In genomic region chr7:23531794-23532489, GRCh38 we compare ENCODE assay signal across 8 cellular contexts. TPM values are rescaled to one million over a fixed set of nuclear protein-coding genes. Genes with fewer than 3 reads are reported as not detected.
A peak's percentile ranks its signal among the peaks of the same experiment; 100 is the strongest.
DNase-seq lines count a peak whose midpoint lies in the region; ATAC-seq and TF ChIP-seq lines count a peak whose summit lies in the region.

TSS of gene TRA2A (minus strand) at chr7:23531981. CDS start at chr7:23531824, 157 bp downstream.

- peak within 1 kb of the TSS; percentile 93 for H3K27ac ChIP-seq in C4-2B
- peak within 1 kb of the TSS; percentile 95 to 98 for H3K27ac ChIP-seq in coronary artery

- intact Hi-C loops in left colon (cut with DNase I, micrococcal nuclease): no loop called here

- POLR2A ChIA-PET in activated CD4-positive, alpha-beta T cell treated with anti-CD3 and anti-CD28 coated beads, Interleukin-2, amount 10 ng/mL, durations not matched to agents 7 days and 5 days (lab: Charles Lee): interaction anchor here (1.0 kb wide), 1 partner anchor 8 kb away, joined by 6 read pairs; no protein-coding TSS in a partner anchor

- peak within 1 kb of the TSS; percentile 100 for H3K27ac Mint-ChIP-seq in activated CD4-positive, alpha-beta T cell treated with anti-CD3 and anti-CD28 coated beads, Interleukin-2, amount 10 ng/mL, durations not matched to agents 7 days and 5 days

- no peaks in the 10 kb centered on the region for H3K27me3 Mint-ChIP-seq in activated CD4-positive, alpha-beta T cell treated with anti-CD3 and anti-CD28 coated beads, Interleukin-2, amount 10 ng/mL, durations not matched to agents 7 days and 5 days

- TF ChIP-seq CTCF in C4-2B (conservative IDR thresholded peaks at IDR 0.05) (no peak), coronary artery (IDR thresholded peaks at IDR 0.05) (no peak)

- H3K9me3 Mint-ChIP-seq in activated CD4-positive, alpha-beta T cell treated with anti-CD3 and anti-CD28 coated beads, Interleukin-2, amount 10 ng/mL, durations not matched to agents 7 days and 5 days: no peaks in the 10 kb centered on the region

- peak; percentile 98 for DNase-seq in NCI-H69 (lab: John Stamatoyannopoulos, UW)
- peak; percentile 96 for DNase-seq in activated CD4-positive, alpha-beta T cell treated with anti-CD3 and anti-CD28 coated beads, Interleukin-2, amount 10 ng/mL, durations not matched to agents 7 days and 5 days
- peak; percentile 97 for DNase-seq in coronary artery (ENCODE audit: low spot score)
- peak; percentile 97 to 99 for DNase-seq in left colon
- peak; percentile 95 to 96 for DNase-seq in stimulated activated CD4-positive, alpha-beta T cell treated with anti-CD3 and anti-CD28 coated beads, Interleukin-1b, Interleukin-23, amount 100 ng/mL, for 4 hours (ENCODE audit: low read depth in 2 of 2)

- CTCF ChIA-PET in activated CD4-positive, alpha-beta T cell treated with anti-CD3 and anti-CD28 coated beads, Interleukin-2, amount 10 ng/mL, durations not matched to agents 7 days and 5 days (lab: Charles Lee): interaction anchor here (0.9 to 1.9 kb wide), 4 partner anchors 8 to 42 kb away, joined by 3 to 6 read pairs (median 3); no protein-coding TSS in a partner anchor

- ATAC-seq in GM19372 (IDR thresholded peaks at IDR 0.05; ENCODE audit: low read depth, unreplicated experiment) (peak; percentile 87), HG03521 (IDR thresholded peaks at IDR 0.05; ENCODE audit: unreplicated experiment) (peak; percentile 89), left colon (peak; percentile 97)

- peaks cover 41% of the 10 kb centered on the region for H3K4me1 Mint-ChIP-seq in activated CD4-positive, alpha-beta T cell treated with anti-CD3 and anti-CD28 coated beads, Interleukin-2, amount 10 ng/mL, durations not matched to agents 7 days and 5 days

- H3K36me3 Mint-ChIP-seq in activated CD4-positive, alpha-beta T cell treated with anti-CD3 and anti-CD28 coated beads, Interleukin-2, amount 10 ng/mL, durations not matched to agents 7 days and 5 days (ENCODE audit: low read depth): peaks cover 23% of the 10 kb centered on the region

- H3K4me3 Mint-ChIP-seq in activated CD4-positive, alpha-beta T cell treated with anti-CD3 and anti-CD28 coated beads, Interleukin-2, amount 10 ng/mL, durations not matched to agents 7 days and 5 days: peak within 1 kb of the TSS; percentile 99

- H3K4me3 ChIP-seq in coronary artery: peak within 1 kb of the TSS; percentile 80

RNA-seq across cellular contexts. Expression of gene TRA2A, which starts in this region (rescaled TPM):
- 100 to 1,000 TPM; 109 to 143 TPM for total RNA-seq in activated CD4-positive, alpha-beta T cell treated with anti-CD3 and anti-CD28 coated beads, Interleukin-2, amount 10 ng/mL, durations not matched to agents 7 days and 5 days
- 10 to 100 TPM; 60.6 to 63.9 TPM for total RNA-seq in left colon

Comparison
In these comparisons a context has a peak if more than half of its experiments do, and no peak if none do; other contexts are left out.
1. Peak in every context shown above with its lines: DNase-seq, ATAC-seq, H3K4me3 ChIP-seq and H3K27ac ChIP-seq.